ENCODE assay signal across 7 cellular contexts in the genomic region with DNA sequence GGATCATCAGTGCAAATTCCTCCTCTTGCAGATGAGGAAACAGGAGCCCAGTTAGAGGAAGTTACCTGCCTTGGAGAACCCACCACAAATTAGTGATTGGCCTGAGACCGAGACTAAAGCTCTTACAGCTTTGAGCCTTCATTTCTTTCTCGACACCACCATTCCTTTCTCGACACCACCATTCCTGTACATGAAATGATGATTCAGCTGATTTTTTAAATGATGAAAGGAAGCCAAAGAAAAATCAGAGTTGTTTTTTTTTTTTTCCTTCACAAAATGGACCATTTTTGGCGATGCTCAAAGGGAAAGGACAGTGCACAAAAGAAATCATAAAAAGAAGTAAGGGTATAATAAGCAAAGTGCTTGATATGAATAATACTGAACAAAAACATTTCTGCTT.
"Had no signal": no experiment of that assay in that cellular context is flagged by ENCODE, and none has a peak within 500 bp of the region (broad histone marks: within the 10 kb centered on the region; RNA-seq: fewer than 3 reads in every experiment).

No MANE protein-coding gene starts in this region.

- H3K9ac ChIP-seq: KMS-11 had no signal

- FAIRE-seq: HTR-8/SVneo had no signal

- H3K4me2 ChIP-seq: KMS-11 had no signal

- H3K27ac ChIP-seq: HL-60, KMS-11 had no signal

- DNase-seq: Karpas-422, Kasumi-1, KBM-7, KG1 had no signal
